In the genomic region with DNA sequence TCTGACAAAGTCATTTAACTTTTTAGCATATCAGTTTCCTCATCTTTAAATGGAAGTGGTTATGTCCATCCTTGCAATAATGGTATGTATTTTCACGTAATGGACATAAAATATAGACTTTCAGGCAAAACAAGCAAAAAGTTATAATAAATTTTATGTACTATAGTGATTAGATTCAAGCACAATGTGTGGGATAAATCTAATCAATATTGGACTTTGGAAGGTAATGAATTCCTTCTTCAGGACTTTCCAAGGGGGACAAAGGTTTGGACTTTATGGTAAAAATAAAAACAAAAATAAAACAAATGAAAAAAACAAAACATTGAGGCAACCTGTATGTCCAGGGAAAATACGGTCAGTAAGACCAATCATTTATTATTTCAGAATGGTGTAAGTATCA, we compare ENCODE assay signal across 2 cellular contexts.
TF ChIP-seq lines count a peak whose summit lies in the region.

No MANE protein-coding gene starts in this region.

TF ChIP-seq in liver, 16 proteins besides CTCF, POLR2A, EP300 and RAD21 (continued from another document):
- TF ChIP-seq YY1 (IDR thresholded peaks at IDR 0.05) (no peak), HNF4A (conservative IDR thresholded peaks at IDR 0.05) (peak; percentile 48 to 78), EGR1 (IDR thresholded peaks at IDR 0.05; ENCODE audit: low read depth in 2 of 2) (no peak), SP1 (IDR thresholded peaks at IDR 0.05) (peak; percentile 52), TAF1 (conservative IDR thresholded peaks at IDR 0.05) (no peak), FOXA1 (IDR thresholded peaks at IDR 0.05) (no peak)
- TF ChIP-seq, protein P1, sequence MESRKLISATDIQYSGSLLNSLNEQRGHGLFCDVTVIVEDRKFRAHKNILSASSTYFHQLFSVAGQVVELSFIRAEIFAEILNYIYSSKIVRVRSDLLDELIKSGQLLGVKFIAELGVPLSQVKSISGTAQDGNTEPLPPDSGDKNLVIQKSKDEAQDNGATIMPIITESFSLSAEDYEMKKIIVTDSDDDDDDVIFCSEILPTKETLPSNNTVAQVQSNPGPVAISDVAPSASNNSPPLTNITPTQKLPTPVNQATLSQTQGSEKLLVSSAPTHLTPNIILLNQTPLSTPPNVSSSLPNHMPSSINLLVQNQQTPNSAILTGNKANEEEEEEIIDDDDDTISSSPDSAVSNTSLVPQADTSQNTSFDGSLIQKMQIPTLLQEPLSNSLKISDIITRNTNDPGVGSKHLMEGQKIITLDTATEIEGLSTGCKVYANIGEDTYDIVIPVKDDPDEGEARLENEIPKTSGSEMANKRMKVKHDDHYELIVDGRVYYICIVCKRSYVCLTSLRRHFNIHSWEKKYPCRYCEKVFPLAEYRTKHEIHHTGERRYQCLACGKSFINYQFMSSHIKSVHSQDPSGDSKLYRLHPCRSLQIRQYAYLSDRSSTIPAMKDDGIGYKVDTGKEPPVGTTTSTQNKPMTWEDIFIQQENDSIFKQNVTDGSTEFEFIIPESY (IDR thresholded peaks at IDR 0.05): no peak
TF ChIP-seq in liver: peak in this region for 2.

TF ChIP-seq in HepG2, 621 proteins besides CTCF, POLR2A, EP300 and RAD21 (continued from another document):
- TF ChIP-seq, protein P2, sequence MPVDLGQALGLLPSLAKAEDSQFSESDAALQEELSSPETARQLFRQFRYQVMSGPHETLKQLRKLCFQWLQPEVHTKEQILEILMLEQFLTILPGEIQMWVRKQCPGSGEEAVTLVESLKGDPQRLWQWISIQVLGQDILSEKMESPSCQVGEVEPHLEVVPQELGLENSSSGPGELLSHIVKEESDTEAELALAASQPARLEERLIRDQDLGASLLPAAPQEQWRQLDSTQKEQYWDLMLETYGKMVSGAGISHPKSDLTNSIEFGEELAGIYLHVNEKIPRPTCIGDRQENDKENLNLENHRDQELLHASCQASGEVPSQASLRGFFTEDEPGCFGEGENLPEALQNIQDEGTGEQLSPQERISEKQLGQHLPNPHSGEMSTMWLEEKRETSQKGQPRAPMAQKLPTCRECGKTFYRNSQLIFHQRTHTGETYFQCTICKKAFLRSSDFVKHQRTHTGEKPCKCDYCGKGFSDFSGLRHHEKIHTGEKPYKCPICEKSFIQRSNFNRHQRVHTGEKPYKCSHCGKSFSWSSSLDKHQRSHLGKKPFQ (CRISPR knock-in tag; IDR thresholded peaks at IDR 0.05; ENCODE audit: insufficient replicate concordance): no peak
- TF ChIP-seq ZNF619 (CRISPR knock-in tag; IDR thresholded peaks at IDR 0.05) (no peak), ZNF20 (CRISPR knock-in tag; IDR thresholded peaks at IDR 0.05) (no peak), KLF15 (CRISPR knock-in tag; IDR thresholded peaks at IDR 0.05; ENCODE audit: borderline replicate concordance) (no peak)
- TF ChIP-seq, protein P3, sequence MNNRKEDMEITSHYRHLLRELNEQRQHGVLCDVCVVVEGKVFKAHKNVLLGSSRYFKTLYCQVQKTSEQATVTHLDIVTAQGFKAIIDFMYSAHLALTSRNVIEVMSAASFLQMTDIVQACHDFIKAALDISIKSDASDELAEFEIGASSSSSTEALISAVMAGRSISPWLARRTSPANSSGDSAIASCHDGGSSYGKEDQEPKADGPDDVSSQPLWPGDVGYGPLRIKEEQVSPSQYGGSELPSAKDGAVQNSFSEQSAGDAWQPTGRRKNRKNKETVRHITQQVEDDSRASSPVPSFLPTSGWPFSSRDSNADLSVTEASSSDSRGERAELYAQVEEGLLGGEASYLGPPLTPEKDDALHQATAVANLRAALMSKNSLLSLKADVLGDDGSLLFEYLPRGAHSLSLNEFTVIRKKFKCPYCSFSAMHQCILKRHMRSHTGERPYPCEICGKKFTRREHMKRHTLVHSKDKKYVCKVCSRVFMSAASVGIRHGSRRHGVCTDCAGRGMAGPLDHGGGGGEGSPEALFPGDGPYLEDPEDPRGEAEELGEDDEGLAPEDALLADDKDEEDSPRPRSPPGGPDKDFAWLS (CRISPR knock-in tag; IDR thresholded peaks at IDR 0.05; ENCODE audit: borderline replicate concordance): no peak
- TF ChIP-seq, protein P4, sequence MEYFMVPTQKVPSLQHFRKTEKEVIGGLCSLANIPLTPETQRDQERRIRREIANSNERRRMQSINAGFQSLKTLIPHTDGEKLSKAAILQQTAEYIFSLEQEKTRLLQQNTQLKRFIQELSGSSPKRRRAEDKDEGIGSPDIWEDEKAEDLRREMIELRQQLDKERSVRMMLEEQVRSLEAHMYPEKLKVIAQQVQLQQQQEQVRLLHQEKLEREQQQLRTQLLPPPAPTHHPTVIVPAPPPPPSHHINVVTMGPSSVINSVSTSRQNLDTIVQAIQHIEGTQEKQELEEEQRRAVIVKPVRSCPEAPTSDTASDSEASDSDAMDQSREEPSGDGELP (IDR thresholded peaks at IDR 0.05; ENCODE audit: borderline replicate concordance, low read depth): no peak
